ENCODE assay signal across 1 cellular context in genomic region chr22:35505394-35506258, GRCh38.
TF ChIP-seq lines count a peak whose summit lies in the region.

No MANE protein-coding gene starts in this region.

TF ChIP-seq in GM12878, 131 proteins besides CTCF, POLR2A, EP300 and RAD21 (continued from another document):
- TF ChIP-seq ZNF592 (IDR thresholded peaks at IDR 0.05) (no peak), RBBP5 (conservative IDR thresholded peaks at IDR 0.05) (no peak), ATF2 (IDR thresholded peaks at IDR 0.05; ENCODE audit: low read length) (no peak)
